Comparison of ENCODE assay signal across 8 cellular contexts in the genomic region with DNA sequence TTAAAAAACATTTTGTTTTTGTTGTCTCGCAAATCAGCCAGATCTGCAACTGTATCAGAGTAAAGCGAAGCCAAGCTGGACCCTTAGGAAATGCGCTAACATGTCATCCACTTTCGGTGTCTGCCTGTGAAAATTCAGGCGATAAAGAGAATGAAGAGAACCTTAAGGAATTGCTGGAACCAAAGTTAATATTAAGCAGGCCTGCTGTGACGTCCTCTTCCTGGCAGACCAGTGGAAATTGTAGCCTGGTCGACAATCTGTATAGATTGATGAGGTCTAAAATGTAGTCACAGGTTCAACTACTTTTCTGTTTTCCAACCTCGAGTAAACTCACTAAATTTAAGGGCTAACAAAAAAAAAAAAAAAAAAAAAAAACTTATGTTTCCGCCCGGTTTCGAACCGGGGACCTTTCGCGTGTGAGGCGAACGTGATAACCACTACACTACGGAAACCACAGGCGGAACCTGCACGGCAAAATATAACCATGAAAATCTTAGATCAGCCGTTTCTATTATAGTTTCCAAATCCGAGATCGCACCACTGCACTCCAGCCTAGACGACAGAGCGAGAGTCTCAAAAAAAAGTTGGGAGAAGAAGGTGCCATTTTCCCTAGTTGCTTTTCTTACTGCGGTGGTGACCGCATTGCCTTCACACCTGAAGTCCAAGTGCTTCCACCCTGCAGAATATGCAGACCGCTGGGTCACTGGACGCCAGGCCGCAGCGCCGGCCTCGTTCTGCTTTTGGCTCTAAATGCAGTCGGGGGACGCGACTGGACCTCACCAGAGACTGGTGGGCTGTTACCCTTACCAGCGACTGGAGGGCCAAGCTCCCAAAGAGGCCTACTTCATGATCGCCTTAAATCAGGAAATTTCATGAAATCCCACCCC.
DNase-seq lines count a peak whose midpoint lies in the region; ATAC-seq, FAIRE-seq and TF ChIP-seq lines count a peak whose summit lies in the region.
"Not testable (repeated sequence)": the region's sequence is repeated elsewhere in the genome, so short reads cannot be mapped to it uniquely, and the experiment has no call there.

No MANE protein-coding gene starts in this region.

- H3K14ac ChIP-seq in mesenchymal stem cell (ENCODE audit: low read length in 2 of 2): not testable (repeated sequence)

- not testable (repeated sequence) for H2AK5ac ChIP-seq in mesenchymal stem cell (ENCODE audit: low read length, severe bottlenecking)

- DNase-seq in ACHN (peak; percentile 0), HFFc6 (peak; percentile 62), NCI-H82 (lab: John Stamatoyannopoulos, UW) (peak; percentile 36), WTC11 (ENCODE audit: low spot score) (peak; percentile 69), K562 (ENCODE audit: extremely low read depth in 1 of 4, low spot score in 3 of 4) (peak in 1 of 4 experiments; percentile 77), foreskin melanocyte (peak; percentile 31), mesenchymal stem cell (peak; percentile 69)
- DNase-seq in stimulated activated CD4-positive, alpha-beta T cell treated with anti-CD3 and anti-CD28 coated beads, Interleukin-12 subunit alpha, Interleukin-12 subunit beta, amount 100 ng/mL, for 48 hours (ENCODE audit: low read depth in 2 of 3, low spot score in 1 of 3): peak; percentile 37 to 70 (median 46)

- H3K4ac ChIP-seq in mesenchymal stem cell (ENCODE audit: low read depth in 1 of 2, low read length in 2 of 2): not testable (repeated sequence)

- TF ChIP-seq POLR2A in K562 (conservative IDR thresholded peaks at IDR 0.05): not testable (repeated sequence)

- H3K27me3 Mint-ChIP-seq in HFFc6 (ENCODE audit: insufficient read depth); WTC11 (ENCODE audit: low read depth): not testable (repeated sequence)

- not testable (repeated sequence) for H3K9me3 Mint-ChIP-seq in HFFc6, WTC11

- H3K4me3 ChIP-seq in K562: not testable (repeated sequence)
- peak overlapping the region; percentile 47 to 59 for H3K4me3 ChIP-seq in mesenchymal stem cell (ENCODE audit: insufficient read depth in 1 of 2, low read depth in 1 of 2, low read length in 2 of 2)

- CTCF ChIA-PET in WTC11 (lab: Charles Lee); K562 (lab: Yijun Ruan, JAX; ENCODE audit: low intra/inter-chr PET ratio): not testable (repeated sequence)

- H3K9me3 ChIP-seq in K562 (replicated peaks; ENCODE audit: control insufficient read depth, insufficient read depth, low read depth, low read length); mesenchymal stem cell (ENCODE audit: control insufficient read depth, low read length): not testable (repeated sequence)

- H3K27me3 ChIP-seq in K562 (ENCODE audit: control insufficient read depth in 2 of 2, insufficient read depth in 2 of 2, low read length in 2 of 2); mesenchymal stem cell (ENCODE audit: control insufficient read depth in 1 of 2, insufficient read depth in 1 of 2, low read length in 2 of 2): not testable (repeated sequence)

- not testable (repeated sequence) for H3K36me3 ChIP-seq in K562 (ENCODE audit: control insufficient read depth, insufficient read depth, low read length); mesenchymal stem cell (ENCODE audit: control insufficient read depth in 1 of 2, insufficient read depth in 2 of 2, low read depth in 1 of 2, low read length in 2 of 2)

- H2BK5ac ChIP-seq in mesenchymal stem cell (ENCODE audit: low read depth, low read length, poor library complexity, severe bottlenecking): not testable (repeated sequence)

- not testable (repeated sequence) for H3K9ac ChIP-seq in K562 (ENCODE audit: insufficient read depth in 1 of 2, low read depth in 2 of 2, low read length in 2 of 2); mesenchymal stem cell (ENCODE audit: low read length)

- H3K36me3 Mint-ChIP-seq in HFFc6 (ENCODE audit: low read depth); WTC11: not testable (repeated sequence)

- H3K18ac ChIP-seq in mesenchymal stem cell (ENCODE audit: low read depth in 1 of 2, low read length in 2 of 2): not testable (repeated sequence)

- not testable (repeated sequence) for H2BK15ac ChIP-seq in mesenchymal stem cell (ENCODE audit: low read depth, poor library complexity, severe bottlenecking)

- POLR2A ChIA-PET in WTC11 (lab: Charles Lee); K562 (lab: Yijun Ruan, JAX): not testable (repeated sequence)

- H4K20me1 ChIP-seq in K562 (replicated peaks; ENCODE audit: control insufficient read depth, insufficient read depth, low read length): not testable (repeated sequence)

- TF ChIP-seq EP300 in K562 (IDR thresholded peaks at IDR 0.05; ENCODE audit: low read length): not testable (repeated sequence)

- in situ Hi-C loops in ACHN (cut with HindIII; ENCODE audit: low pct_ligation_motif_present, low pct_unique_long_range_greater_than_20kb, low sequenced_read_pairs); K562 (cut with MboI): not testable (repeated sequence)

- H3K4me1 Mint-ChIP-seq in HFFc6 (ENCODE audit: low read depth); WTC11: not testable (repeated sequence)

- TF ChIP-seq RAD21 in K562 (CRISPR knock-in tag; conservative IDR thresholded peaks at IDR 0.05 in 1 of 2, IDR thresholded peaks at IDR 0.05 in 1 of 2): not testable (repeated sequence)

- not testable (repeated sequence) for H2AFZ ChIP-seq in K562 (ENCODE audit: low read depth, low read length); mesenchymal stem cell (ENCODE audit: low read depth, low read length)

- WGBS in K562 (ENCODE audit: insufficient coverage, low coverage, missing lambda C conversion rate): 33% methylated on average over 23 of the region's 37 CpGs
- 0% methylated on average over 3 of the region's 37 CpGs for WGBS in mesenchymal stem cell

- intact Hi-C loops in K562 (cut with micrococcal nuclease): not testable (repeated sequence)

- not testable (repeated sequence) for BruUV-seq in K562 (replicated peaks; lab: Mats Ljungman, UMichigan)

- H3K79me1 ChIP-seq in mesenchymal stem cell (replicated peaks; ENCODE audit: low read length, poor library complexity, severe bottlenecking): not testable (repeated sequence)

- not testable (repeated sequence) for H3K27ac ChIP-seq in K562 (ENCODE audit: extremely low read depth, low read depth, low read length); mesenchymal stem cell (ENCODE audit: low read length, poor library complexity, severe bottlenecking)

- not testable (repeated sequence) for FAIRE-seq in K562 (lab: Jason Lieb, UNC)

- H3K4me2 ChIP-seq in K562 (ENCODE audit: insufficient read depth, low read length): not testable (repeated sequence)
- H3K4me2 ChIP-seq in mesenchymal stem cell (ENCODE audit: low read length, poor library complexity, severe bottlenecking): peak overlapping the region; percentile 49

- not testable (repeated sequence) for ATAC-seq in WTC11
- ATAC-seq in K562: peak; percentile 67

- not testable (repeated sequence) for H4K91ac ChIP-seq in mesenchymal stem cell (ENCODE audit: low read length)

- H3K79me2 ChIP-seq in K562 (ENCODE audit: control insufficient read depth, insufficient read depth, low read length): not testable (repeated sequence)

- not testable (repeated sequence) for H2BK12ac ChIP-seq in mesenchymal stem cell (ENCODE audit: low read length in 2 of 2)

- H3K4me3 Mint-ChIP-seq in HFFc6 (peak overlapping the region; percentile 85), WTC11 (peak overlapping the region; percentile 80)

- TF ChIP-seq CTCF in HFFc6 (IDR thresholded peaks at IDR 0.05); WTC11 (IDR thresholded peaks at IDR 0.05); K562 (IDR thresholded peaks at IDR 0.05 in 2 of 3, conservative IDR thresholded peaks at IDR 0.05 in 1 of 3; ENCODE audit: insufficient read depth in 2 of 3, low read depth in 1 of 3, low read length in 3 of 3): not testable (repeated sequence)

- H3K9me1 ChIP-seq in K562 (ENCODE audit: control insufficient read depth, insufficient read depth, low read length): not testable (repeated sequence)

- H3K27ac Mint-ChIP-seq in HFFc6, WTC11: not testable (repeated sequence)

- H2BK120ac ChIP-seq in mesenchymal stem cell (ENCODE audit: low read depth, low read length): not testable (repeated sequence)

- H4K8ac ChIP-seq in mesenchymal stem cell (ENCODE audit: low read length): not testable (repeated sequence)

- H3K23ac ChIP-seq in mesenchymal stem cell (ENCODE audit: low read length in 2 of 2): not testable (repeated sequence)

- not testable (repeated sequence) for H3K4me1 ChIP-seq in K562 (replicated peaks in 1 of 2; ENCODE audit: control insufficient read depth in 2 of 2, insufficient read depth in 2 of 2, low read length in 2 of 2); mesenchymal stem cell (ENCODE audit: control insufficient read depth, insufficient read depth, low read depth, low read length)

TF ChIP-seq in K562, 482 proteins besides CTCF, POLR2A, EP300 and RAD21 (continues in another document):
- TF ChIP-seq ESRRA (IDR thresholded peaks at IDR 0.05; ENCODE audit: borderline replicate concordance, low read depth) (peak; percentile 39; the same call in 1 of the 2 replicates), TEAD4 (IDR thresholded peaks at IDR 0.05; ENCODE audit: low read length) (peak; percentile 56), CXXC5 (CRISPR knock-in tag; IDR thresholded peaks at IDR 0.05) (peak; percentile 32; the same call in 1 of the 2 replicates), ZNF384 (IDR thresholded peaks at IDR 0.05; ENCODE audit: low read depth, low read length) (peak; percentile 85)
- TF ChIP-seq TEAD4 (CRISPR knock-in tag; IDR thresholded peaks at IDR 0.05; ENCODE audit: borderline replicate concordance): not testable (repeated sequence)
- TF ChIP-seq, protein P1, sequence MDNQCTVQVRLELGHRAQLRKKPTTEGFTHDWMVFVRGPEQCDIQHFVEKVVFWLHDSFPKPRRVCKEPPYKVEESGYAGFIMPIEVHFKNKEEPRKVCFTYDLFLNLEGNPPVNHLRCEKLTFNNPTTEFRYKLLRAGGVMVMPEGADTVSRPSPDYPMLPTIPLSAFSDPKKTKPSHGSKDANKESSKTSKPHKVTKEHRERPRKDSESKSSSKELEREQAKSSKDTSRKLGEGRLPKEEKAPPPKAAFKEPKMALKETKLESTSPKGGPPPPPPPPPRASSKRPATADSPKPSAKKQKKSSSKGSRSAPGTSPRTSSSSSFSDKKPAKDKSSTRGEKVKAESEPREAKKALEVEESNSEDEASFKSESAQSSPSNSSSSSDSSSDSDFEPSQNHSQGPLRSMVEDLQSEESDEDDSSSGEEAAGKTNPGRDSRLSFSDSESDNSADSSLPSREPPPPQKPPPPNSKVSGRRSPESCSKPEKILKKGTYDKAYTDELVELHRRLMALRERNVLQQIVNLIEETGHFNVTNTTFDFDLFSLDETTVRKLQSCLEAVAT (IDR thresholded peaks at IDR 0.05): peak in 1 of 2 experiments; percentile 66; a peak in 2 of 4 replicates
